Comparison of ENCODE assay signal across 17 cellular contexts in the genomic region with DNA sequence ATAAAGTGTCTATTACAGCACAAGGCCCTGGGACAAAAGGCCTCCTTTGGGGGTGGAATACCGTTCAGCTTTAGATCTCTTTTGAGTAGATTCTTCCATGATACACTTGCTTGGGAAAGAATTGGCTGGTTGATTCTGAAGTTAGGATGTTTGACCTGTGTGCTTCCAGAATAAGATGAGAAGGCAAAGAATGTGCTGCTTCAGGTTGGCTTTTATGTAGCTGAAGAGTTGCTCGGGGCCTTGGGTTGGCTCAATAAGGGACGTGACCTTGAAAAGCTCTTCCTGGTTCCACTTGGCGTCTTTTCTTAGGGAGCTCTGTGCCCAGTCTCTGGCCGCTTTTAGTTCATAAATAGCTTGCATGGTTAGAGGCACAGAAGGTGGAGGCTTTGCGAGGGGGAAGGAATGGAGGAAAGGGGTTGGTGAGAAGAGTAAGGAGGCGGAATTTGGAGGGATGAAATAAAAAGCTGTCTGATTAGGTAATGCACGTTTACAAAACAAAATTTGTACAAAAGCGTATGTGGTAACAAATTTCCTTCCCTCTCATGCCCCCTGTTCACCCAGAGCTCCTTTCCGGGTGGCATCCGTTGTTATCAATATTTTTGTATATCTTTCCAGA. TPM values are rescaled to one million over a fixed set of nuclear protein-coding genes. Genes with fewer than 3 reads are reported as not detected.
DNase-seq lines count a peak whose midpoint lies in the region; ATAC-seq lines count a peak whose summit lies in the region.
"Had no signal": no experiment of that assay in that cellular context is flagged by ENCODE, and none has a peak within 500 bp of the region (broad histone marks: within the 10 kb centered on the region; RNA-seq: fewer than 3 reads in every experiment).

No MANE protein-coding gene starts in this region.

- no peak for ATAC-seq in activated T-cell treated with anti-CD3 and anti-CD28 coated beads, Interleukin-2, amount 50 U/mL, for 72 hours (replicated peaks in 1 of 2)
- ATAC-seq in T-cell (replicated peaks in 1 of 4) (no peak), HG03432 (IDR thresholded peaks at IDR 0.05; ENCODE audit: unreplicated experiment) (no peak)
- ATAC-seq: PC-3 had no signal

- CTCF ChIA-PET in T-cell (lab: Charles Lee) = interaction anchor here (0.7 to 1.1 kb wide), 3 partner anchors 11 to 137 kb away, joined by 3 to 5 read pairs (median 5); no protein-coding TSS in a partner anchor

- no peaks in the 10 kb centered on the region for H3K9me3 Mint-ChIP-seq in activated T-cell treated with anti-CD3 and anti-CD28 coated beads, Interleukin-2, amount 50 U/mL, for 72 hours
- no peaks in the 10 kb centered on the region for H3K9me3 Mint-ChIP-seq in T-cell

- H3K36me3 Mint-ChIP-seq in activated T-cell treated with anti-CD3 and anti-CD28 coated beads, Interleukin-2, amount 50 U/mL, for 72 hours (ENCODE audit: insufficient read depth in 2 of 2) = peaks cover 5% of the 10 kb centered on the region in 2 donors
- H3K36me3 Mint-ChIP-seq in T-cell = peaks cover 52% of the 10 kb centered on the region

- H3K27ac ChIP-seq in cingulate gyrus (ENCODE audit: low read depth, low read length) (peak overlapping the region; percentile 41), substantia nigra (ENCODE audit: low read depth, low read length, poor library complexity, severe bottlenecking) (peak overlapping the region; percentile 54)
- H3K27ac ChIP-seq: GM23248, SK-N-MC, suprapubic skin, VCaP had no signal

- no peak for DNase-seq in activated T-cell treated with anti-CD3 and anti-CD28 coated beads, Interleukin-2, amount 50 U/mL, for 72 hours
- DNase-seq in activated T-cell treated with anti-CD3 and anti-CD28 coated beads for 4 hours = no peak
- DNase-seq in T-cell = no peak
- peak in 2 of 49 donors; percentile 28 to 29 for DNase-seq in substantia nigra (lab: John Stamatoyannopoulos, UW)
- no peak for DNase-seq in NCI-H187 treated with DMSO at 0.1 percent for 48 hours (lab: John Stamatoyannopoulos, UW)
- DNase-seq in hippocampal formation (lab: John Stamatoyannopoulos, UW) = no peak
- DNase-seq: ACHN; activated CD8-positive, alpha-beta memory T cell treated with anti-CD3 and anti-CD28 coated beads, Interleukin-2, amount 50 U/mL, for 48 hours; GM23248; NCI-H146; NCI-H510A; PC-3 had no signal

- no peaks in the 10 kb centered on the region for H3K27me3 Mint-ChIP-seq in activated T-cell treated with anti-CD3 and anti-CD28 coated beads, Interleukin-2, amount 50 U/mL, for 72 hours (ENCODE audit: low read depth)
- no peaks in the 10 kb centered on the region for H3K27me3 Mint-ChIP-seq in T-cell

- POLR2A ChIA-PET in T-cell (lab: Charles Lee) = interaction anchor here (0.5 to 3.0 kb wide), 7 partner anchors 8 to 165 kb away, joined by 3 to 9 read pairs (median 4); partner anchors contain the start of gene SC5D (in 1 of the 2)

- peaks cover 94% of the 10 kb centered on the region for H3K4me1 Mint-ChIP-seq in activated T-cell treated with anti-CD3 and anti-CD28 coated beads, Interleukin-2, amount 50 U/mL, for 72 hours (ENCODE audit: low read depth)
- peaks cover 82 to 93% (median 90%) of the 10 kb centered on the region in 3 donors for H3K4me1 Mint-ChIP-seq in T-cell

- peak overlapping the region; percentile 33 to 77 for H3K4me3 Mint-ChIP-seq in activated T-cell treated with anti-CD3 and anti-CD28 coated beads, Interleukin-2, amount 50 U/mL, for 72 hours
- H3K4me3 Mint-ChIP-seq in T-cell = peak overlapping the region; percentile 66 to 98 (median 97)

- peak overlapping the region; percentile 96 for H3K27ac Mint-ChIP-seq in activated T-cell treated with anti-CD3 and anti-CD28 coated beads, Interleukin-2, amount 50 U/mL, for 72 hours
- peak overlapping the region; percentile 91 to 95 for H3K27ac Mint-ChIP-seq in T-cell

RNA-seq across cellular contexts. Expression of gene SORL1, which starts 4.8 kb away (rescaled TPM):
- 10 to 100 TPM; 66.3 to 80.0 TPM for total RNA-seq in activated T-cell treated with anti-CD3 and anti-CD28 coated beads, Interleukin-2, amount 50 U/mL, for 72 hours
- 100 to 1,000 TPM; 361 to 422 (median 392) TPM for total RNA-seq in T-cell

Comparison
In these comparisons a context has a peak if more than half of its experiments do, and no peak if none do; other contexts are left out.
1. RNA of gene SORL1, which starts 4.8 kb away (total RNA-seq): 361 to 422 TPM in T-cell; 66.3 to 80.0 TPM in activated T-cell treated with anti-CD3 and anti-CD28 coated beads, Interleukin-2, amount 50 U/mL, for 72 hours; every median in the first group is over 4 times any median in the second.